1 cellular context compared by ENCODE assay signal in genomic region chr20:46358336-46359058, GRCh38.
TF ChIP-seq lines count a peak whose summit lies in the region.

No MANE protein-coding gene starts in this region.

TF ChIP-seq in GM12878, 131 proteins besides CTCF, POLR2A, EP300 and RAD21:
- TF ChIP-seq POU2F2 (IDR thresholded peaks at IDR 0.05; ENCODE audit: borderline replicate concordance, low read depth, low read length) (no peak), SMAD1 (IDR thresholded peaks at IDR 0.05; ENCODE audit: low read depth, partially characterized antibody) (no peak), ZSCAN29 (IDR thresholded peaks at IDR 0.05) (no peak), SKIL (IDR thresholded peaks at IDR 0.05; ENCODE audit: low read depth, poor library complexity, severe bottlenecking) (no peak), ZNF384 (IDR thresholded peaks at IDR 0.05; ENCODE audit: borderline replicate concordance, low read depth, low read length) (no peak), EED (IDR thresholded peaks at IDR 0.05; ENCODE audit: low read depth) (no peak), MXI1 (IDR thresholded peaks at IDR 0.05; ENCODE audit: low read depth, low read length) (no peak), RELA (IDR thresholded peaks at IDR 0.05; ENCODE audit: borderline replicate concordance, partially characterized antibody) (no peak), TCF7 (IDR thresholded peaks at IDR 0.05; ENCODE audit: borderline replicate concordance) (no peak), ATF3 (IDR thresholded peaks at IDR 0.05; ENCODE audit: borderline replicate concordance, extremely low read depth, low read depth, low read length) (no peak), ASH2L (IDR thresholded peaks at IDR 0.05; ENCODE audit: borderline replicate concordance, low read depth) (no peak)
- TF ChIP-seq, protein P1, sequence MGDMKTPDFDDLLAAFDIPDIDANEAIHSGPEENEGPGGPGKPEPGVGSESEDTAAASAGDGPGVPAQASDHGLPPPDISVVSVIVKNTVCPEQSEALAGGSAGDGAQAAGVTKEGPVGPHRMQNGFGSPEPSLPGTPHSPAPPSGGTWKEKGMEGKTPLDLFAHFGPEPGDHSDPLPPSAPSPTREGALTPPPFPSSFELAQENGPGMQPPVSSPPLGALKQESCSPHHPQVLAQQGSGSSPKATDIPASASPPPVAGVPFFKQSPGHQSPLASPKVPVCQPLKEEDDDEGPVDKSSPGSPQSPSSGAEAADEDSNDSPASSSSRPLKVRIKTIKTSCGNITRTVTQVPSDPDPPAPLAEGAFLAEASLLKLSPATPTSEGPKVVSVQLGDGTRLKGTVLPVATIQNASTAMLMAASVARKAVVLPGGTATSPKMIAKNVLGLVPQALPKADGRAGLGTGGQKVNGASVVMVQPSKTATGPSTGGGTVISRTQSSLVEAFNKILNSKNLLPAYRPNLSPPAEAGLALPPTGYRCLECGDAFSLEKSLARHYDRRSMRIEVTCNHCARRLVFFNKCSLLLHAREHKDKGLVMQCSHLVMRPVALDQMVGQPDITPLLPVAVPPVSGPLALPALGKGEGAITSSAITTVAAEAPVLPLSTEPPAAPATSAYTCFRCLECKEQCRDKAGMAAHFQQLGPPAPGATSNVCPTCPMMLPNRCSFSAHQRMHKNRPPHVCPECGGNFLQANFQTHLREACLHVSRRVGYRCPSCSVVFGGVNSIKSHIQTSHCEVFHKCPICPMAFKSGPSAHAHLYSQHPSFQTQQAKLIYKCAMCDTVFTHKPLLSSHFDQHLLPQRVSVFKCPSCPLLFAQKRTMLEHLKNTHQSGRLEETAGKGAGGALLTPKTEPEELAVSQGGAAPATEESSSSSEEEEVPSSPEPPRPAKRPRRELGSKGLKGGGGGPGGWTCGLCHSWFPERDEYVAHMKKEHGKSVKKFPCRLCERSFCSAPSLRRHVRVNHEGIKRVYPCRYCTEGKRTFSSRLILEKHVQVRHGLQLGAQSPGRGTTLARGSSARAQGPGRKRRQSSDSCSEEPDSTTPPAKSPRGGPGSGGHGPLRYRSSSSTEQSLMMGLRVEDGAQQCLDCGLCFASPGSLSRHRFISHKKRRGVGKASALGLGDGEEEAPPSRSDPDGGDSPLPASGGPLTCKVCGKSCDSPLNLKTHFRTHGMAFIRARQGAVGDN (IDR thresholded peaks at IDR 0.05) = no peak
- TF ChIP-seq, protein P2, sequence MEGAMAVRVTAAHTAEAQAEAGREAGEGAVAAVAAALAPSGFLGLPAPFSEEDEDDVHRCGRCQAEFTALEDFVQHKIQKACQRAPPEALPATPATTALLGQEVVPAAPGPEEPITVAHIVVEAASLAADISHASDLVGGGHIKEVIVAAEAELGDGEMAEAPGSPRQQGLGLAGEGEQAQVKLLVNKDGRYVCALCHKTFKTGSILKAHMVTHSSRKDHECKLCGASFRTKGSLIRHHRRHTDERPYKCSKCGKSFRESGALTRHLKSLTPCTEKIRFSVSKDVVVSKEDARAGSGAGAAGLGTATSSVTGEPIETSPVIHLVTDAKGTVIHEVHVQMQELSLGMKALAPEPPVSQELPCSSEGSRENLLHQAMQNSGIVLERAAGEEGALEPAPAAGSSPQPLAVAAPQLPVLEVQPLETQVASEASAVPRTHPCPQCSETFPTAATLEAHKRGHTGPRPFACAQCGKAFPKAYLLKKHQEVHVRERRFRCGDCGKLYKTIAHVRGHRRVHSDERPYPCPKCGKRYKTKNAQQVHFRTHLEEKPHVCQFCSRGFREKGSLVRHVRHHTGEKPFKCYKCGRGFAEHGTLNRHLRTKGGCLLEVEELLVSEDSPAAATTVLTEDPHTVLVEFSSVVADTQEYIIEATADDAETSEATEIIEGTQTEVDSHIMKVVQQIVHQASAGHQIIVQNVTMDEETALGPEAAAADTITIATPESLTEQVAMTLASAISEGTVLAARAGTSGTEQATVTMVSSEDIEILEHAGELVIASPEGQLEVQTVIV (IDR thresholded peaks at IDR 0.05; ENCODE audit: borderline replicate concordance, partially characterized antibody) = no peak
- TF ChIP-seq, protein P3, sequence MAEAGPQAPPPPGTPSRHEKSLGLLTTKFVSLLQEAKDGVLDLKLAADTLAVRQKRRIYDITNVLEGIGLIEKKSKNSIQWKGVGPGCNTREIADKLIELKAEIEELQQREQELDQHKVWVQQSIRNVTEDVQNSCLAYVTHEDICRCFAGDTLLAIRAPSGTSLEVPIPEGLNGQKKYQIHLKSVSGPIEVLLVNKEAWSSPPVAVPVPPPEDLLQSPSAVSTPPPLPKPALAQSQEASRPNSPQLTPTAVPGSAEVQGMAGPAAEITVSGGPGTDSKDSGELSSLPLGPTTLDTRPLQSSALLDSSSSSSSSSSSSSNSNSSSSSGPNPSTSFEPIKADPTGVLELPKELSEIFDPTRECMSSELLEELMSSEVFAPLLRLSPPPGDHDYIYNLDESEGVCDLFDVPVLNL (IDR thresholded peaks at IDR 0.05; ENCODE audit: low read depth, low read length) = no peak
TF ChIP-seq in GM12878: peak in this region for 0.
